In the genomic region with DNA sequence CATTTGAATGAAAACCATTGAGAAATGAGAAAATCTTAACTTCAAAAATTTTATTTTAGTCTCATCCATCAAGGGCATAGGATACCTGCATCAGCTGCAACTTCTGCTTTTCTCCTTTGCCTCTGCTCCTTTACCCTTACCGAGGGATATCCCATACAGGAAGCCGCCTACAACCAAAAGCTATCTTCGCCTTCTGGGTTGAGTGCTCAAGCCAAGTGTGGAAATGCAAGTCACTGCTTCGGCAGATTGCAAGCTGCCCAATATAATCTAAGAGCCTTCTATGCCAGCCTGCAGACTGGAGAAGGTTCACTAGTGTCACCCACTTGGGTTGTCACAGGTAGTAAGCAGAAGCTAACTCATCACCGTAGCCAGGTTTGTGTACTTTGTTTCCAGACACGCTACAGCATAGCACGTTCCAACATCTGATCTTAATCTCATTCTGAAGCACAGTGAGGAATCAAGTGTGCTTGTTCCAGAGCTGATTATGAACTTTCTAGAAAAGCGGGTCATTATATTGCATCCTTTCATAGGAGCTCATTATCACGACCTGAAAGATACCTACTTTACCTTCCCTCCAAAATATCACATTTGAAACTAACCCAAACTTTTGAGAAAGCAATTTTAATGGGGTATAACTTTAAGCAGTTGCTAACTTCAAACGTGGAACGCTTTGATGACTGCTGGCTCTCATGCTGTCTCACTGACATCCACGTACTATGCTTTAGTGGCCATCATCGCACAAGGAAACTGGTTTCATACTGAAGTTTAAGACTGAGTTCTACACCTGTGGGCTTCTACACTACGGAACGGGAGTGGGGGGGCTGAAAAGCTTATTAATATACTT, we compare ENCODE assay signal across 1 cellular context.
A peak's percentile ranks its signal among the peaks of the same experiment; 100 is the strongest.
TF ChIP-seq lines count a peak whose summit lies in the region.

No MANE protein-coding gene starts in this region.

TF ChIP-seq in K562, 482 proteins besides CTCF, POLR2A, EP300 and RAD21 (continued from another document and continues in another):
- TF ChIP-seq, protein P1, sequence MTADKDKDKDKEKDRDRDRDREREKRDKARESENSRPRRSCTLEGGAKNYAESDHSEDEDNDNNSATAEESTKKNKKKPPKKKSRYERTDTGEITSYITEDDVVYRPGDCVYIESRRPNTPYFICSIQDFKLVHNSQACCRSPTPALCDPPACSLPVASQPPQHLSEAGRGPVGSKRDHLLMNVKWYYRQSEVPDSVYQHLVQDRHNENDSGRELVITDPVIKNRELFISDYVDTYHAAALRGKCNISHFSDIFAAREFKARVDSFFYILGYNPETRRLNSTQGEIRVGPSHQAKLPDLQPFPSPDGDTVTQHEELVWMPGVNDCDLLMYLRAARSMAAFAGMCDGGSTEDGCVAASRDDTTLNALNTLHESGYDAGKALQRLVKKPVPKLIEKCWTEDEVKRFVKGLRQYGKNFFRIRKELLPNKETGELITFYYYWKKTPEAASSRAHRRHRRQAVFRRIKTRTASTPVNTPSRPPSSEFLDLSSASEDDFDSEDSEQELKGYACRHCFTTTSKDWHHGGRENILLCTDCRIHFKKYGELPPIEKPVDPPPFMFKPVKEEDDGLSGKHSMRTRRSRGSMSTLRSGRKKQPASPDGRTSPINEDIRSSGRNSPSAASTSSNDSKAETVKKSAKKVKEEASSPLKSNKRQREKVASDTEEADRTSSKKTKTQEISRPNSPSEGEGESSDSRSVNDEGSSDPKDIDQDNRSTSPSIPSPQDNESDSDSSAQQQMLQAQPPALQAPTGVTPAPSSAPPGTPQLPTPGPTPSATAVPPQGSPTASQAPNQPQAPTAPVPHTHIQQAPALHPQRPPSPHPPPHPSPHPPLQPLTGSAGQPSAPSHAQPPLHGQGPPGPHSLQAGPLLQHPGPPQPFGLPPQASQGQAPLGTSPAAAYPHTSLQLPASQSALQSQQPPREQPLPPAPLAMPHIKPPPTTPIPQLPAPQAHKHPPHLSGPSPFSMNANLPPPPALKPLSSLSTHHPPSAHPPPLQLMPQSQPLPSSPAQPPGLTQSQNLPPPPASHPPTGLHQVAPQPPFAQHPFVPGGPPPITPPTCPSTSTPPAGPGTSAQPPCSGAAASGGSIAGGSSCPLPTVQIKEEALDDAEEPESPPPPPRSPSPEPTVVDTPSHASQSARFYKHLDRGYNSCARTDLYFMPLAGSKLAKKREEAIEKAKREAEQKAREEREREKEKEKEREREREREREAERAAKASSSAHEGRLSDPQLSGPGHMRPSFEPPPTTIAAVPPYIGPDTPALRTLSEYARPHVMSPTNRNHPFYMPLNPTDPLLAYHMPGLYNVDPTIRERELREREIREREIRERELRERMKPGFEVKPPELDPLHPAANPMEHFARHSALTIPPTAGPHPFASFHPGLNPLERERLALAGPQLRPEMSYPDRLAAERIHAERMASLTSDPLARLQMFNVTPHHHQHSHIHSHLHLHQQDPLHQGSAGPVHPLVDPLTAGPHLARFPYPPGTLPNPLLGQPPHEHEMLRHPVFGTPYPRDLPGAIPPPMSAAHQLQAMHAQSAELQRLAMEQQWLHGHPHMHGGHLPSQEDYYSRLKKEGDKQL (CRISPR knock-in tag; IDR thresholded peaks at IDR 0.05; ENCODE audit: borderline replicate concordance), result no peak
- TF ChIP-seq TEAD1 (CRISPR knock-in tag; IDR thresholded peaks at IDR 0.05), result peak; percentile 32 to 77; a peak in 2 of 4 replicates
- TF ChIP-seq, protein P2, sequence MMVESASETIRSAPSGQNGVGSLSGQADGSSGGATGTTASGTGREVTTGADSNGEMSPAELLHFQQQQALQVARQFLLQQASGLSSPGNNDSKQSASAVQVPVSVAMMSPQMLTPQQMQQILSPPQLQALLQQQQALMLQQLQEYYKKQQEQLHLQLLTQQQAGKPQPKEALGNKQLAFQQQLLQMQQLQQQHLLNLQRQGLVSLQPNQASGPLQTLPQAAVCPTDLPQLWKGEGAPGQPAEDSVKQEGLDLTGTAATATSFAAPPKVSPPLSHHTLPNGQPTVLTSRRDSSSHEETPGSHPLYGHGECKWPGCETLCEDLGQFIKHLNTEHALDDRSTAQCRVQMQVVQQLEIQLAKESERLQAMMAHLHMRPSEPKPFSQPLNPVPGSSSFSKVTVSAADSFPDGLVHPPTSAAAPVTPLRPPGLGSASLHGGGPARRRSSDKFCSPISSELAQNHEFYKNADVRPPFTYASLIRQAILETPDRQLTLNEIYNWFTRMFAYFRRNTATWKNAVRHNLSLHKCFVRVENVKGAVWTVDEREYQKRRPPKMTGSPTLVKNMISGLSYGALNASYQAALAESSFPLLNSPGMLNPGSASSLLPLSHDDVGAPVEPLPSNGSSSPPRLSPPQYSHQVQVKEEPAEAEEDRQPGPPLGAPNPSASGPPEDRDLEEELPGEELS (CRISPR knock-in tag; IDR thresholded peaks at IDR 0.05; ENCODE audit: borderline replicate concordance), result no peak
- TF ChIP-seq NEUROD1 (IDR thresholded peaks at IDR 0.05; ENCODE audit: borderline replicate concordance, low read depth, low read length, partially characterized antibody), result no peak
- no peak for TF ChIP-seq CEBPG (CRISPR knock-in tag; IDR thresholded peaks at IDR 0.05)
- TF ChIP-seq CEBPG (tag; conservative IDR thresholded peaks at IDR 0.05 in 1 of 2, IDR thresholded peaks at IDR 0.05 in 1 of 2), result no peak
- no peak for TF ChIP-seq NCOA2 (IDR thresholded peaks at IDR 0.05; ENCODE audit: partially characterized antibody in 2 of 2)
- TF ChIP-seq ZNF165 (CRISPR knock-in tag; IDR thresholded peaks at IDR 0.05; ENCODE audit: borderline replicate concordance), result no peak
- TF ChIP-seq POLR2B (IDR thresholded peaks at IDR 0.05; ENCODE audit: low read depth, partially characterized antibody), result peak; percentile 89
- 0 out of 4 replicates have a peak, but pooled peaks have one; percentile 9 to 30 for TF ChIP-seq RCOR1 (IDR thresholded peaks at IDR 0.05; ENCODE audit: borderline replicate concordance in 1 of 2, low read depth in 2 of 2, low read length in 2 of 2)
- TF ChIP-seq, protein P3, sequence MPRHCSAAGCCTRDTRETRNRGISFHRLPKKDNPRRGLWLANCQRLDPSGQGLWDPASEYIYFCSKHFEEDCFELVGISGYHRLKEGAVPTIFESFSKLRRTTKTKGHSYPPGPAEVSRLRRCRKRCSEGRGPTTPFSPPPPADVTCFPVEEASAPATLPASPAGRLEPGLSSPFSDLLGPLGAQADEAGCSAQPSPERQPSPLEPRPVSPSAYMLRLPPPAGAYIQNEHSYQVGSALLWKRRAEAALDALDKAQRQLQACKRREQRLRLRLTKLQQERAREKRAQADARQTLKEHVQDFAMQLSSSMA (CRISPR knock-in tag; IDR thresholded peaks at IDR 0.05), result no peak
- TF ChIP-seq, protein P4, sequence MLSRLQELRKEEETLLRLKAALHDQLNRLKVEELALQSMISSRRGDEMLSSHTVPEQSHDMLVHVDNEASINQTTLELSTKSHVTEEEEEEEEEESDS (CRISPR knock-in tag; IDR thresholded peaks at IDR 0.05), result no peak
- TF ChIP-seq, protein P5, sequence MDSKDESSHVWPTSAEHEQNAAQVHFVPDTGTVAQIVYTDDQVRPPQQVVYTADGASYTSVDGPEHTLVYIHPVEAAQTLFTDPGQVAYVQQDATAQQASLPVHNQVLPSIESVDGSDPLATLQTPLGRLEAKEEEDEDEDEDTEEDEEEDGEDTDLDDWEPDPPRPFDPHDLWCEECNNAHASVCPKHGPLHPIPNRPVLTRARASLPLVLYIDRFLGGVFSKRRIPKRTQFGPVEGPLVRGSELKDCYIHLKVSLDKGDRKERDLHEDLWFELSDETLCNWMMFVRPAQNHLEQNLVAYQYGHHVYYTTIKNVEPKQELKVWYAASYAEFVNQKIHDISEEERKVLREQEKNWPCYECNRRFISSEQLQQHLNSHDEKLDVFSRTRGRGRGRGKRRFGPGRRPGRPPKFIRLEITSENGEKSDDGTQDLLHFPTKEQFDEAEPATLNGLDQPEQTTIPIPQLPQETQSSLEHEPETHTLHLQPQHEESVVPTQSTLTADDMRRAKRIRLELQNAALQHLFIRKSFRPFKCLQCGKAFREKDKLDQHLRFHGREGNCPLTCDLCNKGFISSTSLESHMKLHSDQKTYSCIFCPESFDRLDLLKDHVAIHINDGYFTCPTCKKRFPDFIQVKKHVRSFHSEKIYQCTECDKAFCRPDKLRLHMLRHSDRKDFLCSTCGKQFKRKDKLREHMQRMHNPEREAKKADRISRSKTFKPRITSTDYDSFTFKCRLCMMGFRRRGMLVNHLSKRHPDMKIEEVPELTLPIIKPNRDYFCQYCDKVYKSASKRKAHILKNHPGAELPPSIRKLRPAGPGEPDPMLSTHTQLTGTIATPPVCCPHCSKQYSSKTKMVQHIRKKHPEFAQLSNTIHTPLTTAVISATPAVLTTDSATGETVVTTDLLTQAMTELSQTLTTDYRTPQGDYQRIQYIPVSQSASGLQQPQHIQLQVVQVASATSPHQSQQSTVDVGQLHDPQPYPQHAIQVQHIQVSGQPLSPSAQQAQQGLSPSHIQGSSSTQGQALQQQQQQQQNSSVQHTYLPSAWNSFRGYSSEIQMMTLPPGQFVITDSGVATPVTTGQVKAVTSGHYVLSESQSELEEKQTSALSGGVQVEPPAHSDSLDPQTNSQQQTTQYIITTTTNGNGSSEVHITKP (IDR thresholded peaks at IDR 0.05; ENCODE audit: partially characterized antibody), result no peak
- no peak for TF ChIP-seq ZSCAN29 (IDR thresholded peaks at IDR 0.05)
- no peak for TF ChIP-seq RBM34 (IDR thresholded peaks at IDR 0.05; ENCODE audit: borderline replicate concordance, insufficient read depth, low read length)
- TF ChIP-seq, protein P6, sequence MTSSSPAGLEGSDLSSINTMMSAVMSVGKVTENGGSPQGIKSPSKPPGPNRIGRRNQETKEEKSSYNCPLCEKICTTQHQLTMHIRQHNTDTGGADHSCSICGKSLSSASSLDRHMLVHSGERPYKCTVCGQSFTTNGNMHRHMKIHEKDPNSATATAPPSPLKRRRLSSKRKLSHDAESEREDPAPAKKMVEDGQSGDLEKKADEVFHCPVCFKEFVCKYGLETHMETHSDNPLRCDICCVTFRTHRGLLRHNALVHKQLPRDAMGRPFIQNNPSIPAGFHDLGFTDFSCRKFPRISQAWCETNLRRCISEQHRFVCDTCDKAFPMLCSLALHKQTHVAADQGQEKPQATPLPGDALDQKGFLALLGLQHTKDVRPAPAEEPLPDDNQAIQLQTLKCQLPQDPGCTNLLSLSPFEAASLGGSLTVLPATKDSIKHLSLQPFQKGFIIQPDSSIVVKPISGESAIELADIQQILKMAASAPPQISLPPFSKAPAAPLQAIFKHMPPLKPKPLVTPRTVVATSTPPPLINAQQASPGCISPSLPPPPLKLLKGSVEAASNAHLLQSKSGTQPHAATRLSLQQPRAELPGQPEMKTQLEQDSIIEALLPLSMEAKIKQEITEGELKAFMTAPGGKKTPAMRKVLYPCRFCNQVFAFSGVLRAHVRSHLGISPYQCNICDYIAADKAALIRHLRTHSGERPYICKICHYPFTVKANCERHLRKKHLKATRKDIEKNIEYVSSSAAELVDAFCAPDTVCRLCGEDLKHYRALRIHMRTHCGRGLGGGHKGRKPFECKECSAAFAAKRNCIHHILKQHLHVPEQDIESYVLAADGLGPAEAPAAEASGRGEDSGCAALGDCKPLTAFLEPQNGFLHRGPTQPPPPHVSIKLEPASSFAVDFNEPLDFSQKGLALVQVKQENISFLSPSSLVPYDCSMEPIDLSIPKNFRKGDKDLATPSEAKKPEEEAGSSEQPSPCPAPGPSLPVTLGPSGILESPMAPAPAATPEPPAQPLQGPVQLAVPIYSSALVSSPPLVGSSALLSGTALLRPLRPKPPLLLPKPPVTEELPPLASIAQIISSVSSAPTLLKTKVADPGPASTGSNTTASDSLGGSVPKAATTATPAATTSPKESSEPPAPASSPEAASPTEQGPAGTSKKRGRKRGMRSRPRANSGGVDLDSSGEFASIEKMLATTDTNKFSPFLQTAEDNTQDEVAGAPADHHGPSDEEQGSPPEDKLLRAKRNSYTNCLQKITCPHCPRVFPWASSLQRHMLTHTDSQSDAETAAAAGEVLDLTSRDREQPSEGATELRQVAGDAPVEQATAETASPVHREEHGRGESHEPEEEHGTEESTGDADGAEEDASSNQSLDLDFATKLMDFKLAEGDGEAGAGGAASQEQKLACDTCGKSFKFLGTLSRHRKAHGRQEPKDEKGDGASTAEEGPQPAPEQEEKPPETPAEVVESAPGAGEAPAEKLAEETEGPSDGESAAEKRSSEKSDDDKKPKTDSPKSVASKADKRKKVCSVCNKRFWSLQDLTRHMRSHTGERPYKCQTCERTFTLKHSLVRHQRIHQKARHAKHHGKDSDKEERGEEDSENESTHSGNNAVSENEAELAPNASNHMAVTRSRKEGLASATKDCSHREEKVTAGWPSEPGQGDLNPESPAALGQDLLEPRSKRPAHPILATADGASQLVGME (CRISPR knock-in tag; IDR thresholded peaks at IDR 0.05), result no peak
- TF ChIP-seq ZNF354B (CRISPR knock-in tag; IDR thresholded peaks at IDR 0.05), result peak; percentile 75
- no peak; the same call in 1 of the 2 replicates for TF ChIP-seq ZNF780A (CRISPR knock-in tag; IDR thresholded peaks at IDR 0.05)
- TF ChIP-seq, protein P7, sequence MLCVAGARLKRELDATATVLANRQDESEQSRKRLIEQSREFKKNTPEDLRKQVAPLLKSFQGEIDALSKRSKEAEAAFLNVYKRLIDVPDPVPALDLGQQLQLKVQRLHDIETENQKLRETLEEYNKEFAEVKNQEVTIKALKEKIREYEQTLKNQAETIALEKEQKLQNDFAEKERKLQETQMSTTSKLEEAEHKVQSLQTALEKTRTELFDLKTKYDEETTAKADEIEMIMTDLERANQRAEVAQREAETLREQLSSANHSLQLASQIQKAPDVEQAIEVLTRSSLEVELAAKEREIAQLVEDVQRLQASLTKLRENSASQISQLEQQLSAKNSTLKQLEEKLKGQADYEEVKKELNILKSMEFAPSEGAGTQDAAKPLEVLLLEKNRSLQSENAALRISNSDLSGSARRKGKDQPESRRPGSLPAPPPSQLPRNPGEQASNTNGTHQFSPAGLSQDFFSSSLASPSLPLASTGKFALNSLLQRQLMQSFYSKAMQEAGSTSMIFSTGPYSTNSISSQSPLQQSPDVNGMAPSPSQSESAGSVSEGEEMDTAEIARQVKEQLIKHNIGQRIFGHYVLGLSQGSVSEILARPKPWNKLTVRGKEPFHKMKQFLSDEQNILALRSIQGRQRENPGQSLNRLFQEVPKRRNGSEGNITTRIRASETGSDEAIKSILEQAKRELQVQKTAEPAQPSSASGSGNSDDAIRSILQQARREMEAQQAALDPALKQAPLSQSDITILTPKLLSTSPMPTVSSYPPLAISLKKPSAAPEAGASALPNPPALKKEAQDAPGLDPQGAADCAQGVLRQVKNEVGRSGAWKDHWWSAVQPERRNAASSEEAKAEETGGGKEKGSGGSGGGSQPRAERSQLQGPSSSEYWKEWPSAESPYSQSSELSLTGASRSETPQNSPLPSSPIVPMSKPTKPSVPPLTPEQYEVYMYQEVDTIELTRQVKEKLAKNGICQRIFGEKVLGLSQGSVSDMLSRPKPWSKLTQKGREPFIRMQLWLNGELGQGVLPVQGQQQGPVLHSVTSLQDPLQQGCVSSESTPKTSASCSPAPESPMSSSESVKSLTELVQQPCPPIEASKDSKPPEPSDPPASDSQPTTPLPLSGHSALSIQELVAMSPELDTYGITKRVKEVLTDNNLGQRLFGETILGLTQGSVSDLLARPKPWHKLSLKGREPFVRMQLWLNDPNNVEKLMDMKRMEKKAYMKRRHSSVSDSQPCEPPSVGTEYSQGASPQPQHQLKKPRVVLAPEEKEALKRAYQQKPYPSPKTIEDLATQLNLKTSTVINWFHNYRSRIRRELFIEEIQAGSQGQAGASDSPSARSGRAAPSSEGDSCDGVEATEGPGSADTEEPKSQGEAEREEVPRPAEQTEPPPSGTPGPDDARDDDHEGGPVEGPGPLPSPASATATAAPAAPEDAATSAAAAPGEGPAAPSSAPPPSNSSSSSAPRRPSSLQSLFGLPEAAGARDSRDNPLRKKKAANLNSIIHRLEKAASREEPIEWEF (CRISPR knock-in tag; IDR thresholded peaks at IDR 0.05), result no peak
- TF ChIP-seq YBX1 (IDR thresholded peaks at IDR 0.05), result no peak
